Comparison of ENCODE assay signal across 20 cellular contexts in the genomic region with DNA sequence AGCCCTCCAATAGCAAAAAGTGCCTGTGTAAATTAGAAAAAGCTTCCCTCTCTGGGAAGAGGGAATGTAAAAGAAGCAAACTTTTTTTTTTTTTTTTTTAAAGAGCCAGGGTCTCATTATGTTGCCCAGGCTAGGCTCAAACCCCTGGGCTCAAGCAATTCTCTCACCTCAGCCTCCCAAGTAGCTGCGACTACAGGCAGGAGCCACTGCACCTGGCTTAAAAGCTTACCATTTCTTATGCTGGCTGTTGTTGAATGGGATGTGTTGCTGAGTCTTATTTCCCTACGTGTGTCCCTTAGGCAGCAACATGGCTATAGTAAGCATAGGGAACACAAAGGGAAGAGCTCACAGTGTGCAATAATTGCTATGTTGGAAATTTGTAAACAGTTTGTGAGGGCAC.
DNase-seq lines count a peak whose midpoint lies in the region; TF ChIP-seq lines count a peak whose summit lies in the region.
"Had no signal": no experiment of that assay in that cellular context is flagged by ENCODE, and none has a peak within 500 bp of the region (broad histone marks: within the 10 kb centered on the region; RNA-seq: fewer than 3 reads in every experiment).

No MANE protein-coding gene starts in this region.

- no peak overlapping the region for H3K27ac ChIP-seq in H9 (ENCODE audit: insufficient read length, low read depth, low read length)
- H3K27ac ChIP-seq in VCaP, result peak overlapping the region; percentile 44; the same call in 1 of the 2 replicates
- H3K27ac ChIP-seq in suprapubic skin, result no peak overlapping the region
- H3K27ac ChIP-seq in GM23248, result no peak overlapping the region

- peaks cover 13 to 14% of the 10 kb centered on the region in 2 experiments for H3K4me1 Mint-ChIP-seq in H9
- H3K4me1 Mint-ChIP-seq: CD4-positive, CD25-positive, alpha-beta regulatory T cell had no signal

- H3K4me1 ChIP-seq in H9 (ENCODE audit: insufficient read depth, low read length) (peaks cover 5% of the 10 kb centered on the region), suprapubic skin (no peaks in the 10 kb centered on the region), GM23248 (ENCODE audit: insufficient read depth) (no peaks in the 10 kb centered on the region)

- H3K27me3 ChIP-seq in H9 (ENCODE audit: insufficient read depth, low read length) (no peaks in the 10 kb centered on the region), suprapubic skin (no peaks in the 10 kb centered on the region), GM23248 (replicated peaks; ENCODE audit: insufficient read depth) (no peaks in the 10 kb centered on the region)

- TF ChIP-seq POLR2A in suprapubic skin (IDR thresholded peaks at IDR 0.05), result no peak

- no peak overlapping the region for H2BK5ac ChIP-seq in H9 (ENCODE audit: insufficient read length, low read length)

- H3K9me3 Mint-ChIP-seq in H9, result 0 out of 5 replicates have a peak, but pooled peaks cover 0 to 5% of the 10 kb centered on the region in 2 experiments
- H3K9me3 Mint-ChIP-seq: HFFc6; T-helper 2 cell treated with Interferon-gamma antibody and Interleukin-4, amounts not matched to agents 5 μg/mL and 100 μg/mL, for 36 hours had no signal

- no peak overlapping the region for H3K4ac ChIP-seq in H9 (ENCODE audit: low read depth, low read length)

- H3K27ac Mint-ChIP-seq in H9, result 0 out of 7 replicates have a peak overlapping the region, but pooled peaks of 1 of the 3 experiments have one; percentile 69
- H3K27ac Mint-ChIP-seq: CD4-positive, CD25-positive, alpha-beta regulatory T cell; HFFc6; T-helper 2 cell treated with Interferon-gamma antibody and Interleukin-4, amounts not matched to agents 5 μg/mL and 100 μg/mL, for 36 hours had no signal

- H3K23me2 ChIP-seq in H9 (ENCODE audit: insufficient read length, low read depth, low read length, poor library complexity, severe bottlenecking), result no peaks in the 10 kb centered on the region

- no peak overlapping the region for H2AFZ ChIP-seq in H9 (ENCODE audit: low read length)
- H2AFZ ChIP-seq in GM23248, result no peak overlapping the region

- H2BK15ac ChIP-seq in H9 (ENCODE audit: low read depth, low read length), result no peak overlapping the region

- H2BK12ac ChIP-seq in H9 (ENCODE audit: insufficient read length, low read depth, low read length), result no peak overlapping the region

- no peaks in the 10 kb centered on the region for H3K36me3 ChIP-seq in suprapubic skin
- no peaks in the 10 kb centered on the region for H3K36me3 ChIP-seq in GM23248 (ENCODE audit: low read depth)

- H4K20me1 ChIP-seq in H9 (ENCODE audit: control insufficient read depth, insufficient read depth, insufficient read length) (no peaks in the 10 kb centered on the region), GM23248 (ENCODE audit: insufficient read depth) (no peaks in the 10 kb centered on the region)

- no peak overlapping the region for H4K5ac ChIP-seq in H9 (ENCODE audit: insufficient read length, low read depth, low read length)

- no peak overlapping the region for H3K4me3 Mint-ChIP-seq in H9
- H3K4me3 Mint-ChIP-seq: CD4-positive, CD25-positive, alpha-beta regulatory T cell; HFFc6; T-helper 2 cell treated with Interferon-gamma antibody and Interleukin-4, amounts not matched to agents 5 μg/mL and 100 μg/mL, for 36 hours had no signal

- no peaks in the 10 kb centered on the region; a peak in 1 of 7 replicates for H3K36me3 Mint-ChIP-seq in H9 (ENCODE audit: insufficient read depth in 1 of 3, low read depth in 3 of 3)
- H3K36me3 Mint-ChIP-seq: CD4-positive, CD25-positive, alpha-beta regulatory T cell had no signal

- H3K23ac ChIP-seq in H9 (ENCODE audit: insufficient read length, low read depth, low read length), result no peak overlapping the region

- H3K4me3 ChIP-seq in suprapubic skin (no peak overlapping the region), GM23248 (no peak overlapping the region)

- TF ChIP-seq EP300 in suprapubic skin (IDR thresholded peaks at IDR 0.05), result no peak

- no peak overlapping the region for H4K91ac ChIP-seq in H9 (ENCODE audit: insufficient read length, low read depth, low read length)

- no peak overlapping the region for H3K14ac ChIP-seq in H9 (ENCODE audit: insufficient read depth, low read length)

- H3K79me2 ChIP-seq in H9 (ENCODE audit: insufficient read depth, low read length), result no peaks in the 10 kb centered on the region
- no peaks in the 10 kb centered on the region for H3K79me2 ChIP-seq in GM23248 (ENCODE audit: insufficient read depth)

- H3K4me2 ChIP-seq in H9 (ENCODE audit: insufficient read depth, insufficient read length, low read length) (no peak overlapping the region), GM23248 (ENCODE audit: unreplicated experiment) (no peak overlapping the region)
- H3K4me2 ChIP-seq: SK-N-SH had no signal

- H2BK120ac ChIP-seq in H9 (ENCODE audit: low read depth, low read length, poor library complexity, severe bottlenecking), result no peak overlapping the region

- no peak overlapping the region for H3K18ac ChIP-seq in H9 (ENCODE audit: insufficient read length, low read depth, low read length)

- H4K8ac ChIP-seq in H9 (replicated peaks; ENCODE audit: insufficient read length, low read depth, low read length), result no peak overlapping the region

- no peaks in the 10 kb centered on the region for H3K9me2 ChIP-seq in GM23248 (ENCODE audit: insufficient read depth)
- H3K9me2 ChIP-seq: SK-N-SH had no signal

- in situ Hi-C loops in GM23248 (cut with MboI), result no loop called here

- peak; percentile 41 for DNase-seq in H9
- peak; percentile 33 for DNase-seq in NCI-H345 (lab: John Stamatoyannopoulos, UW)
- DNase-seq in retina, result peak; percentile 48
- no peak for DNase-seq in suprapubic skin (ENCODE audit: low spot score in 2 of 2)
- DNase-seq in HK-2 (ENCODE audit: unreplicated experiment), result no peak
- DNase-seq in GM23248, result no peak
- DNase-seq: AML-193; CD4-positive, CD25-positive, alpha-beta regulatory T cell; DMS153; GF-D8; HFFc6; KG1; NCI-H1105 treated with DMSO at 0.1 percent for 48 hours; NCI-H1930; NCI-H524 treated with DMSO at 0.1 percent for 48 hours; RPMI8226; SHP77 treated with DMSO at 0.1 percent for 48 hours; SK-N-SH had no signal

- no CpG with 5 or more reads among the region's 2 CpGs for WGBS in H9 (ENCODE audit: extremely low coverage, insufficient read length, low lambda C conversion rate)
- 41% methylated on average over 2 of the region's 2 CpGs for WGBS in suprapubic skin
- 7 to 9% methylated on average over 2 of the region's 2 CpGs for WGBS in GM23248 (ENCODE audit: low coverage in 1 of 2, low lambda C conversion rate in 2 of 2, missing lambda C conversion rate in 2 of 2), 2 experiments

- no peak overlapping the region for H3K56ac ChIP-seq in H9 (ENCODE audit: insufficient read length, low read depth, low read length)

- TF ChIP-seq CTCF in H9 (conservative IDR thresholded peaks at IDR 0.05), result no peak
- no peak for TF ChIP-seq CTCF in VCaP (conservative IDR thresholded peaks at IDR 0.05)
- TF ChIP-seq CTCF in suprapubic skin (IDR thresholded peaks at IDR 0.05), result no peak

- no peak overlapping the region for H3K9ac ChIP-seq in H9 (ENCODE audit: extremely low read depth, insufficient read length, low read length)
- H3K9ac ChIP-seq in GM23248, result no peak overlapping the region
- H3K9ac ChIP-seq: SK-N-SH had no signal

- H3F3A ChIP-seq in GM23248 (ENCODE audit: insufficient read depth), result no peaks in the 10 kb centered on the region

- H2BK20ac ChIP-seq in H9 (ENCODE audit: low read depth, low read length, poor library complexity, severe bottlenecking), result no peak overlapping the region

- H3T11ph ChIP-seq in H9 (ENCODE audit: low read length), result no peak overlapping the region

- no peaks in the 10 kb centered on the region for H3K79me1 ChIP-seq in H9 (ENCODE audit: insufficient read depth, low read depth, low read length, poor library complexity, severe bottlenecking)

- no peaks in the 10 kb centered on the region for H3K27me3 Mint-ChIP-seq in H9 (ENCODE audit: low read depth)
- H3K27me3 Mint-ChIP-seq: CD4-positive, CD25-positive, alpha-beta regulatory T cell had no signal

- H3K9me3 ChIP-seq in H9 (ENCODE audit: control insufficient read depth, low read depth, low read length) (no peaks in the 10 kb centered on the region), suprapubic skin (no peaks in the 10 kb centered on the region), GM23248 (ENCODE audit: low read depth) (no peaks in the 10 kb centered on the region)
- H3K9me3 ChIP-seq: SK-N-SH had no signal

- H2AK5ac ChIP-seq in H9 (ENCODE audit: insufficient read length, low read length), result no peak overlapping the region

Comparison
In these comparisons a context has a peak if more than half of its experiments do, and no peak if none do; other contexts are left out.
1. DNase-seq: peak in H9 (single experiment), NCI-H345 (single experiment) and retina (single experiment); none in suprapubic skin (0 of 2), HK-2 (single experiment) and GM23248 (single experiment).